ENCODE assay signal across 8 cellular contexts in genomic region chr7:20330797-20331230, GRCh38. TPM values are rescaled to one million over a fixed set of nuclear protein-coding genes. Genes with fewer than 3 reads are reported as not detected.
DNase-seq lines count a peak whose midpoint lies in the region; ATAC-seq and TF ChIP-seq lines count a peak whose summit lies in the region.

Gene ITGB8, plus strand, starts transcription at chr7:20330900. Its CDS starts 907 bp downstream, at chr7:20331807.

- H3K9me3 ChIP-seq in right atrium auricular region: no peaks in the 10 kb centered on the region

- no peaks in the 10 kb centered on the region for H3K9me3 Mint-ChIP-seq in activated CD8-positive, alpha-beta memory T cell treated with anti-CD3 and anti-CD28 coated beads, Interleukin-2, amount 10 ng/mL, durations not matched to agents 7 days and 5 days (ENCODE audit: low read depth)
- no peaks in the 10 kb centered on the region for H3K9me3 Mint-ChIP-seq in activated naive CD8-positive, alpha-beta T cell treated with anti-CD3 and anti-CD28 coated beads for 36 hours

- no peak for DNase-seq in activated CD8-positive, alpha-beta memory T cell treated with anti-CD3 and anti-CD28 coated beads, Interleukin-2, amount 10 ng/mL, durations not matched to agents 7 days and 5 days
- DNase-seq in activated CD8-positive, alpha-beta memory T cell treated with anti-CD3 and anti-CD28 coated beads, Interleukin-2, amount 50 U/mL, for 4 hours: no peak
- DNase-seq in H4 (ENCODE audit: low spot score): peak; percentile 62
- no peak for DNase-seq in LNCaP clone FGC (ENCODE audit: low read depth)
- no peak for DNase-seq in activated naive CD8-positive, alpha-beta T cell treated with anti-CD3 and anti-CD28 coated beads for 36 hours
- no peak for DNase-seq in right atrium auricular region (ENCODE audit: low spot score)
- DNase-seq in retina: peak; percentile 95
- DNase-seq in NAMALWA (ENCODE audit: low spot score): no peak

- CTCF ChIA-PET in activated CD8-positive, alpha-beta memory T cell treated with anti-CD3 and anti-CD28 coated beads, Interleukin-2, amount 10 ng/mL, durations not matched to agents 7 days and 5 days (lab: Charles Lee): interaction anchor here (1.0 kb wide), 1 partner anchor 12 kb away, joined by 3 read pairs; no protein-coding TSS in a partner anchor

- H3K27ac Mint-ChIP-seq in activated CD8-positive, alpha-beta memory T cell treated with anti-CD3 and anti-CD28 coated beads, Interleukin-2, amount 10 ng/mL, durations not matched to agents 7 days and 5 days: peak within 1 kb of the TSS; percentile 15
- H3K27ac Mint-ChIP-seq in activated naive CD8-positive, alpha-beta T cell treated with anti-CD3 and anti-CD28 coated beads for 36 hours: peak within 1 kb of the TSS; percentile 59

- H3K27ac ChIP-seq in right atrium auricular region: peak within 1 kb of the TSS; percentile 72 to 83

- H3K27me3 ChIP-seq in right atrium auricular region: no peaks in the 10 kb centered on the region

- peaks cover 0 to 3% of the 10 kb centered on the region in 2 donors for H3K4me1 ChIP-seq in right atrium auricular region

- peak within 1 kb of the TSS; percentile 61 for H3K4me3 ChIP-seq in LNCaP clone FGC (ENCODE audit: low read depth, low read length)
- H3K4me3 ChIP-seq in right atrium auricular region: peak within 1 kb of the TSS; percentile 48 to 63

- H3K36me3 ChIP-seq in right atrium auricular region: no peaks in the 10 kb centered on the region

- peak; percentile 48 for ATAC-seq in activated CD8-positive, alpha-beta memory T cell treated with anti-CD3 and anti-CD28 coated beads, Interleukin-2, amount 10 ng/mL, durations not matched to agents 7 days and 5 days

- H3K27me3 Mint-ChIP-seq in activated CD8-positive, alpha-beta memory T cell treated with anti-CD3 and anti-CD28 coated beads, Interleukin-2, amount 10 ng/mL, durations not matched to agents 7 days and 5 days: peaks cover 69% of the 10 kb centered on the region
- H3K27me3 Mint-ChIP-seq in activated naive CD8-positive, alpha-beta T cell treated with anti-CD3 and anti-CD28 coated beads for 36 hours: peaks cover 70% of the 10 kb centered on the region

- TF ChIP-seq CTCF in LNCaP clone FGC (IDR thresholded peaks at IDR 0.05; ENCODE audit: control insufficient read depth, extremely low read depth, insufficient read depth): no peak
- no peak for TF ChIP-seq CTCF in right atrium auricular region (IDR thresholded peaks at IDR 0.05)

- no peaks in the 10 kb centered on the region for H3K36me3 Mint-ChIP-seq in activated CD8-positive, alpha-beta memory T cell treated with anti-CD3 and anti-CD28 coated beads, Interleukin-2, amount 10 ng/mL, durations not matched to agents 7 days and 5 days
- no peaks in the 10 kb centered on the region for H3K36me3 Mint-ChIP-seq in activated naive CD8-positive, alpha-beta T cell treated with anti-CD3 and anti-CD28 coated beads for 36 hours

- peaks cover 17% of the 10 kb centered on the region for H3K4me1 Mint-ChIP-seq in activated CD8-positive, alpha-beta memory T cell treated with anti-CD3 and anti-CD28 coated beads, Interleukin-2, amount 10 ng/mL, durations not matched to agents 7 days and 5 days
- peaks cover 19% of the 10 kb centered on the region for H3K4me1 Mint-ChIP-seq in activated naive CD8-positive, alpha-beta T cell treated with anti-CD3 and anti-CD28 coated beads for 36 hours

- peak within 1 kb of the TSS; percentile 74 for H3K4me3 Mint-ChIP-seq in activated CD8-positive, alpha-beta memory T cell treated with anti-CD3 and anti-CD28 coated beads, Interleukin-2, amount 10 ng/mL, durations not matched to agents 7 days and 5 days
- H3K4me3 Mint-ChIP-seq in activated naive CD8-positive, alpha-beta T cell treated with anti-CD3 and anti-CD28 coated beads for 36 hours: peak within 1 kb of the TSS; percentile 84

RNA-seq across cellular contexts. Expression of gene ITGB8, which starts in this region (rescaled TPM):
- total RNA-seq in activated CD8-positive, alpha-beta memory T cell treated with anti-CD3 and anti-CD28 coated beads, Interleukin-2, amount 10 ng/mL, durations not matched to agents 7 days and 5 days: under 1 TPM; 0.06 to 0.07 TPM
- total RNA-seq in H4 (2014; rRNA removed; shearing (Covaris generic)): 83.5 and 107 TPM in 2 replicates
- not detected for total RNA-seq in activated naive CD8-positive, alpha-beta T cell treated with anti-CD3 and anti-CD28 coated beads for 36 hours
- 1 to 10 TPM; 4.9 to 8.6 TPM for total RNA-seq in right atrium auricular region

Comparison
In these comparisons a context has a peak if more than half of its experiments do, and no peak if none do; other contexts are left out.
1. Peak in ATAC-seq in activated CD8-positive, alpha-beta memory T cell treated with anti-CD3 and anti-CD28 coated beads, Interleukin-2, amount 10 ng/mL, durations not matched to agents 7 days and 5 days; RNA of the gene not detected or under 1 TPM.
2. DNase-seq: peak in H4 (single experiment) and retina (single experiment); none in activated CD8-positive, alpha-beta memory T cell treated with anti-CD3 and anti-CD28 coated beads, Interleukin-2, amount 10 ng/mL, durations not matched to agents 7 days and 5 days (single experiment), activated CD8-positive, alpha-beta memory T cell treated with anti-CD3 and anti-CD28 coated beads, Interleukin-2, amount 50 U/mL, for 4 hours (single experiment), LNCaP clone FGC (single experiment), activated naive CD8-positive, alpha-beta T cell treated with anti-CD3 and anti-CD28 coated beads for 36 hours (single experiment), right atrium auricular region (single experiment) and NAMALWA (single experiment).